ENCODE assay signal across 25 cellular contexts in genomic region chr9:114497220-114497619, GRCh38. TPM values are rescaled to one million over a fixed set of nuclear protein-coding genes. Genes with fewer than 3 reads are reported as not detected.
A peak's percentile ranks its signal among the peaks of the same experiment; 100 is the strongest.
DNase-seq lines count a peak whose midpoint lies in the region; ATAC-seq, FAIRE-seq and TF ChIP-seq lines count a peak whose summit lies in the region.
"Had no signal": no experiment of that assay in that cellular context is flagged by ENCODE, and none has a peak within 500 bp of the region (broad histone marks: within the 10 kb centered on the region; RNA-seq: fewer than 3 reads in every experiment).

No MANE protein-coding gene starts in this region.

- TF ChIP-seq CTCF in GM12878 (IDR thresholded peaks at IDR 0.05 in 2 of 3, conservative IDR thresholded peaks at IDR 0.05 in 1 of 3; ENCODE audit: control insufficient read depth in 2 of 3, extremely low read depth in 1 of 3, insufficient read depth in 1 of 3, low read depth in 3 of 3, low read length in 3 of 3) = no peak
- TF ChIP-seq CTCF in retinal pigment epithelial cell (conservative IDR thresholded peaks at IDR 0.05; ENCODE audit: low read depth, low read length) = no peak

- no peaks in the 10 kb centered on the region for H3K9me3 Mint-ChIP-seq in CD8-positive, alpha-beta memory T cell
- H3K9me3 Mint-ChIP-seq: GM23338; stimulated activated naive CD8-positive, alpha-beta T cell treated with anti-CD3 and anti-CD28 coated beads, Interleukin-15, amount 100 ng/mL, for 72 hours had no signal

- peak overlapping the region in 2 of 7 donors; percentile 4 to 40 for H3K4me3 Mint-ChIP-seq in CD8-positive, alpha-beta memory T cell
- H3K4me3 Mint-ChIP-seq: GM23338; stimulated activated naive CD8-positive, alpha-beta T cell treated with anti-CD3 and anti-CD28 coated beads, Interleukin-15, amount 100 ng/mL, for 72 hours had no signal

- no peak for TF ChIP-seq RAD21 in GM12878 (IDR thresholded peaks at IDR 0.05; ENCODE audit: insufficient read depth, low read depth, low read length)

- H2AFZ ChIP-seq in GM12878 (ENCODE audit: control insufficient read depth, low read depth, low read length) = no peak overlapping the region
- H2AFZ ChIP-seq: GM23338 had no signal

- FAIRE-seq in GM12878 (lab: Jason Lieb, UNC) = no peak
- FAIRE-seq: bronchial epithelial cell, islet of Langerhans had no signal

- no peak for ATAC-seq in GM12878
- no peak for ATAC-seq in HG03460 (IDR thresholded peaks at IDR 0.05; ENCODE audit: unreplicated experiment)
- ATAC-seq: gastrocnemius medialis; GM23338; PC-3; stimulated activated naive CD8-positive, alpha-beta T cell treated with anti-CD3 and anti-CD28 coated beads, Interleukin-15, amount 100 ng/mL, for 72 hours had no signal

- DNase-seq in CD8-positive, alpha-beta memory T cell = peak in 1 of 5 donors; percentile 38
- DNase-seq in NCI-H2171 (lab: John Stamatoyannopoulos, UW) = peak; percentile 35
- no peak for DNase-seq in GM12878 (ENCODE audit: low read depth, low spot score)
- DNase-seq in retinal pigment epithelial cell (ENCODE audit: low read depth) = peak; percentile 28
- no peak for DNase-seq in HT-29 (ENCODE audit: low spot score)
- no peak for DNase-seq in effector CD8-positive, alpha-beta T cell (lab: John Stamatoyannopoulos, UW)
- DNase-seq: activated CD4-positive, alpha-beta T cell treated with anti-CD3 and anti-CD28 coated beads for 1 hour; activated T-cell treated with anti-CD3 and anti-CD28 coated beads, Interleukin-2, amount 50 U/mL, for 1 hour; DMS53; gastrocnemius medialis; KG1; NCI-H345; NCI-H774; PC-3; Right ventricle myocardium superior; stimulated activated CD4-positive, alpha-beta T cell treated with anti-CD3 and anti-CD28 coated beads, Interleukin-15, amount 100 ng/mL, for 24 hours; stimulated activated naive CD8-positive, alpha-beta T cell treated with anti-CD3 and anti-CD28 coated beads, Interleukin-15, amount 100 ng/mL, for 72 hours had no signal

- no TSS peak for BruUV-seq in GM12878 (replicated peaks; lab: Mats Ljungman, UMichigan)

- H4K20me1 ChIP-seq in GM12878 (ENCODE audit: control insufficient read depth, insufficient read depth) = no peaks in the 10 kb centered on the region

- peak overlapping the region in 6 of 8 donors; percentile 30 to 74 (median 61) for H3K27ac Mint-ChIP-seq in CD8-positive, alpha-beta memory T cell
- H3K27ac Mint-ChIP-seq: GM23338; progenitor cell of endocrine pancreas; stimulated activated naive CD8-positive, alpha-beta T cell treated with anti-CD3 and anti-CD28 coated beads, Interleukin-15, amount 100 ng/mL, for 72 hours had no signal

- POLR2A ChIA-PET in CD8-positive, alpha-beta memory T cell (lab: Charles Lee) = interaction anchor here (0.7 to 1.0 kb wide), 4 partner anchors 10 to 432 kb away, joined by 3 to 5 read pairs (median 4); no protein-coding TSS in a partner anchor
- POLR2A ChIA-PET in GM12878 (lab: Charles Lee) = interaction anchor here (0.8 to 2.6 kb wide), 4 partner anchors 9 to 130 kb away, joined by 3 to 11 read pairs (median 4); no protein-coding TSS in a partner anchor

- no peak overlapping the region for H3K4me2 ChIP-seq in GM12878 (ENCODE audit: control insufficient read depth, insufficient read depth)
- H3K4me2 ChIP-seq: GM23338 had no signal

- intact Hi-C loops in GM12878 (cut with micrococcal nuclease; ENCODE audit: unreplicated experiment) = no loop called here

- in situ Hi-C loops in GM12878 (cut with MboI) = no loop called here

- no peak overlapping the region for H3K27ac ChIP-seq in CD8-positive, alpha-beta memory T cell (ENCODE audit: low read depth, low read length)
- H3K27ac ChIP-seq in GM12878 (ENCODE audit: control insufficient read depth, insufficient read depth) = no peak overlapping the region
- H3K27ac ChIP-seq: coronary artery, gastrocnemius medialis, neutrophil had no signal

- no peaks in the 10 kb centered on the region for H3K27me3 ChIP-seq in CD8-positive, alpha-beta memory T cell (ENCODE audit: insufficient read depth, low read length, poor library complexity, severe bottlenecking)
- H3K27me3 ChIP-seq in GM12878 (replicated peaks in 1 of 2; ENCODE audit: control insufficient read depth in 2 of 2, insufficient read depth in 2 of 2, low read length in 1 of 2) = peaks cover 0 to 6% of the 10 kb centered on the region in 2 experiments; a peak in 2 of 4 replicates
- H3K27me3 ChIP-seq: thyroid gland had no signal

- RAD21 ChIA-PET in GM12878 (lab: Charles Lee; ENCODE audit: unreplicated experiment) = interaction anchor here (0.6 to 2.3 kb wide), 7 partner anchors 9 to 156 kb away, joined by 3 to 10 read pairs (median 5); no protein-coding TSS in a partner anchor

- SMC1A ChIA-PET in GM12878 (lab: Charles Lee; ENCODE audit: uncharacterized antibody, unreplicated experiment) = interaction anchor here (0.7 to 10.1 kb wide), 3 partner anchors 11 to 156 kb away, joined by 3 to 177 read pairs (median 11); no protein-coding TSS in a partner anchor

- no peak for TF ChIP-seq EP300 in GM12878 (IDR thresholded peaks at IDR 0.05; ENCODE audit: borderline replicate concordance in 1 of 2, control insufficient read depth in 1 of 2, low read depth in 2 of 2, low read length in 2 of 2)

- CTCF ChIA-PET in CD8-positive, alpha-beta memory T cell (lab: Charles Lee) = interaction anchor here (1.0 to 2.1 kb wide), 4 partner anchors 10 to 92 kb away, joined by 4 to 9 read pairs (median 7); no protein-coding TSS in a partner anchor
- CTCF ChIA-PET in GM12878 (lab: Yijun Ruan, JAX) = interaction anchor here (1.1 to 3.9 kb wide), 4 partner anchors 9 to 156 kb away, joined by 5 to 29 read pairs (median 16); no protein-coding TSS in a partner anchor

- H3K9me3 ChIP-seq in CD8-positive, alpha-beta memory T cell (ENCODE audit: low read length) = no peaks in the 10 kb centered on the region
- no peaks in the 10 kb centered on the region; the same call in 2 of the 3 replicates for H3K9me3 ChIP-seq in GM12878 (replicated peaks; ENCODE audit: control insufficient read depth, insufficient read depth, low read length)
- H3K9me3 ChIP-seq: gastrocnemius medialis, neutrophil, thyroid gland had no signal

- TF ChIP-seq POLR2A in GM12878 (IDR thresholded peaks at IDR 0.05; ENCODE audit: low read depth, low read length) = no peak

- H3K4me1 Mint-ChIP-seq in CD8-positive, alpha-beta memory T cell = peaks cover 51 to 70% (median 54%) of the 10 kb centered on the region in 3 donors

- 16% methylated on average over 2 of the region's 2 CpGs for WGBS in GM12878 (ENCODE audit: insufficient coverage, insufficient replicate concordance, low lambda C conversion rate, missing lambda C conversion rate)

- no peaks in the 10 kb centered on the region for H3K36me3 ChIP-seq in CD8-positive, alpha-beta memory T cell (ENCODE audit: insufficient read depth, low read length)
- H3K36me3 ChIP-seq in GM12878 (ENCODE audit: control insufficient read depth in 2 of 2, insufficient read depth in 2 of 2, low read length in 1 of 2) = no peaks in the 10 kb centered on the region
- H3K36me3 ChIP-seq: gastrocnemius medialis, neutrophil, thyroid gland had no signal

- no peaks in the 10 kb centered on the region for H3K79me2 ChIP-seq in GM12878 (ENCODE audit: control insufficient read depth, insufficient read depth, low read length)

- peaks cover 2 to 5% (median 3%) of the 10 kb centered on the region in 3 donors for H3K36me3 Mint-ChIP-seq in CD8-positive, alpha-beta memory T cell

- H3K9ac ChIP-seq in GM12878 (ENCODE audit: control insufficient read depth, insufficient read depth, low read length) = no peak overlapping the region

- H3K4me3 ChIP-seq in CD8-positive, alpha-beta memory T cell (ENCODE audit: low read length) = no peak overlapping the region
- H3K4me3 ChIP-seq in GM12878 (no peak overlapping the region), retinal pigment epithelial cell (ENCODE audit: low read length) (no peak overlapping the region)
- H3K4me3 ChIP-seq: coronary artery, gastrocnemius medialis, GM23338, thyroid gland had no signal

- H3K4me1 ChIP-seq in CD8-positive, alpha-beta memory T cell (ENCODE audit: insufficient read depth, low read length) = peaks cover 21% of the 10 kb centered on the region
- no peaks in the 10 kb centered on the region; the same call in 1 of the 2 replicates for H3K4me1 ChIP-seq in GM12878 (ENCODE audit: control insufficient read depth, insufficient read depth, low read length)
- H3K4me1 ChIP-seq: gastrocnemius medialis had no signal

- H3K27me3 Mint-ChIP-seq in CD8-positive, alpha-beta memory T cell = peaks cover 0 to 3% of the 10 kb centered on the region in 2 donors
- H3K27me3 Mint-ChIP-seq: stimulated activated naive CD8-positive, alpha-beta T cell treated with anti-CD3 and anti-CD28 coated beads, Interleukin-15, amount 100 ng/mL, for 72 hours had no signal

TF ChIP-seq in GM12878, 131 proteins besides CTCF, POLR2A, EP300 and RAD21:
- TF ChIP-seq ZNF384 (IDR thresholded peaks at IDR 0.05; ENCODE audit: borderline replicate concordance, low read depth, low read length) (peak; percentile 35; the same call in 1 of the 2 replicates), RB1 (IDR thresholded peaks at IDR 0.05; ENCODE audit: borderline replicate concordance) (no peak)
TF ChIP-seq in GM12878: peak in this region for 1.

RNA-seq across cellular contexts. Expression of gene WHRN, which starts 8.1 kb away (rescaled TPM):
- 1 to 10 TPM; 8.6 to 9.0 TPM for total RNA-seq in CD8-positive, alpha-beta memory T cell
- polyA plus RNA-seq in CD8-positive, alpha-beta memory T cell = 5.5 TPM
- total RNA-seq in GM12878 (2013; cell fraction: nucleolus; rRNA removed) = 110 and 114 TPM in 2 replicates
- total RNA-seq in GM12878 (2014; rRNA removed) (0.33 and 0.34 TPM in 2 replicates), GM12878 (2014; rRNA removed; fragmentation: Illumina TruSeq; extraction: Trizol) (0.18 TPM in 2 replicates), GM12878 (2021) (0.98 and 1.2 TPM in 2 replicates)
- polyA plus RNA-seq in GM12878 (2011; ENCODE audit: low read depth) = 1.3 TPM
- polyA plus RNA-seq in GM12878 (2011; rRNA removed) (9.9 and 18.2 TPM in 2 replicates), GM12878 (2014; fragmentation: Illumina TruSeq; extraction: Trizol) (0.17 and 0.29 TPM in 2 replicates), GM12878 (2014; fragmentation: Nextera tagmentation; extraction: Ambion mirVana) (under 1 TPM in 1 of 2 experiments, not detected in 1; 0.04 TPM), GM12878 (2014; rRNA removed) (0.82 and 0.86 TPM in 2 replicates), GM12878 (2016; fragmentation: Nextera tagmentation; extraction: Ambion mirVana) (1 to 10 TPM in 1 of 2 experiments, under 1 TPM in 1; 0.68 to 1.1 TPM)
- 20.1 and 23.8 TPM in 2 replicates for polyA plus RNA-seq in GM12878 (2011; cell fraction: cytosol; rRNA removed)
- 247 and 273 TPM in 2 replicates for polyA plus RNA-seq in GM12878 (2011; cell fraction: nucleus; rRNA removed)
- polyA plus RNA-seq in GM12878 (2012) = 4.2 and 4.5 TPM in 2 replicates
- polyA minus RNA-seq in GM12878 (2011; rRNA and poly(A)+ RNA removed) = 7.0 and 17.7 TPM in 2 replicates
- 6.4 and 12.8 TPM in 2 replicates for polyA minus RNA-seq in GM12878 (2011; cell fraction: cytosol; rRNA and poly(A)+ RNA removed)
- polyA minus RNA-seq in GM12878 (2011; cell fraction: nucleus; rRNA and poly(A)+ RNA removed) = 54.9 and 86.5 TPM in 2 replicates
- total RNA-seq in HT-29 (2014; rRNA removed; shearing (Covaris generic)) = 0.61 and 0.78 TPM in 2 replicates

Comparison
In these comparisons a context has a peak if more than half of its experiments do, and no peak if none do; other contexts are left out.
1. DNase-seq: peak in NCI-H2171 (single experiment) and retinal pigment epithelial cell (single experiment); none in GM12878 (single experiment), HT-29 (single experiment) and effector CD8-positive, alpha-beta T cell (single experiment).